ENCODE assay signal across 20 cellular contexts in genomic region chr21:36246080-36246631, GRCh38.
DNase-seq lines count a peak whose midpoint lies in the region; ATAC-seq and TF ChIP-seq lines count a peak whose summit lies in the region.
"Had no signal": no experiment of that assay in that cellular context is flagged by ENCODE, and none has a peak within 500 bp of the region (broad histone marks: within the 10 kb centered on the region; RNA-seq: fewer than 3 reads in every experiment).

No MANE protein-coding gene starts in this region.

- H2AK9ac ChIP-seq in IMR-90 (replicated peaks; ENCODE audit: low read depth, low read length, poor library complexity) = peak overlapping the region; percentile 42

- intact Hi-C loops in IMR-90 (cut with micrococcal nuclease) = no loop called here
- intact Hi-C loops in right lobe of liver (cut with DNase I) = no loop called here

- peaks cover 5% of the 10 kb centered on the region; the same call in 1 of the 2 replicates for H3K4me1 ChIP-seq in IMR-90 (ENCODE audit: control insufficient read depth, insufficient read depth, low read length)
- peaks cover 0 to 6% (median under 1%) of the 10 kb centered on the region in 4 donors for H3K4me1 ChIP-seq in right lobe of liver
- H3K4me1 ChIP-seq in thymus (ENCODE audit: control insufficient read depth, insufficient read depth, low read length) = peaks cover 8% of the 10 kb centered on the region
- H3K4me1 ChIP-seq: gastrocnemius medialis had no signal

- no peak for TF ChIP-seq POLR2A in IMR-90 (IDR thresholded peaks at IDR 0.05; ENCODE audit: low read depth, low read length)
- no peak for TF ChIP-seq POLR2A in right lobe of liver (IDR thresholded peaks at IDR 0.05)

- peak overlapping the region; percentile 60 for H3K14ac ChIP-seq in IMR-90 (replicated peaks; ENCODE audit: low read depth, low read length)

- no peak overlapping the region for H3K9ac ChIP-seq in IMR-90 (ENCODE audit: low read depth, low read length)

- no peak overlapping the region for H3K4me2 ChIP-seq in IMR-90 (ENCODE audit: low read depth, low read length)

- 81% methylated on average over 13 of the region's 23 CpGs; no CpG with 5 or more reads in 1 of the 2 experiments for WGBS in IMR-90 (ENCODE audit: extremely low coverage in 2 of 2, insufficient read length in 1 of 2), 2 experiments
- 20% methylated on average over 1 of the region's 23 CpGs for WGBS in right lobe of liver (ENCODE audit: insufficient coverage, low coverage, low lambda C conversion rate, missing lambda C conversion rate)
- WGBS in thymus = 94% methylated on average over 23 of the region's 23 CpGs

- DNase-seq in IMR-90 (no peak), epithelial cell of esophagus (ENCODE audit: low read depth) (peak; percentile 44), right lobe of liver (peak; percentile 52 to 87 (median 72)), NOMO-1 treated with DMSO at 0.1 percent for 48 hours (lab: John Stamatoyannopoulos, UW; ENCODE audit: unreplicated experiment) (no peak), hypothalamus (lab: John Stamatoyannopoulos, UW) (no peak)
- DNase-seq in activated T-cell treated with anti-CD3 and anti-CD28 coated beads, Interleukin-2, amount 50 U/mL, for 48 hours = no peak
- no peak for DNase-seq in activated naive CD8-positive, alpha-beta T cell treated with anti-CD3 and anti-CD28 coated beads, Interleukin-2, amount 50 U/mL, for 24 hours
- DNase-seq: activated effector memory CD4-positive, alpha-beta T cell treated with anti-CD3 and anti-CD28 coated beads, Interleukin-2, amount 50 U/mL, for 16 hours; AML-193; amniotic stem cell; gastrocnemius medialis; NCI-H2029 treated with DMSO at 0.1 percent for 48 hours; NCI-H510A; SJCRH30; stimulated activated CD4-positive, alpha-beta T cell treated with anti-CD3 and anti-CD28 coated beads, Interleukin-4, amount 100 ng/mL, for 24 hours; substantia nigra had no signal

- H3K4me1 Mint-ChIP-seq in activated naive CD8-positive, alpha-beta T cell treated with anti-CD3 and anti-CD28 coated beads, Interleukin-2, amount 50 U/mL, for 24 hours = no peaks in the 10 kb centered on the region

- H3K79me1 ChIP-seq in IMR-90 (ENCODE audit: low read depth in 1 of 2, low read length in 2 of 2) = peaks cover 6 to 24% of the 10 kb centered on the region in 2 experiments; a peak in 2 of 4 replicates

- POLR2A ChIA-PET in IMR-90 (lab: Charles Lee; ENCODE audit: unreplicated experiment) = no interaction called here

- H2AK5ac ChIP-seq in IMR-90 (ENCODE audit: low read depth, low read length) = peak overlapping the region; percentile 73; the same call in 1 of the 2 replicates

- H3K27ac ChIP-seq in IMR-90 (ENCODE audit: insufficient read depth, low read length) = no peak overlapping the region
- H3K27ac ChIP-seq in right lobe of liver = no peak overlapping the region
- peak overlapping the region; percentile 25 for H3K27ac ChIP-seq in thymus (ENCODE audit: low read depth)
- H3K27ac ChIP-seq: gastrocnemius medialis had no signal

- dilution Hi-C loops in IMR-90 (cut with HindIII; ENCODE audit: low sequenced_read_pairs, unreplicated experiment) = no loop called here

- H3K36me3 ChIP-seq in IMR-90 (ENCODE audit: control insufficient read depth, insufficient read depth, low read length) (peaks cover 19% of the 10 kb centered on the region), right lobe of liver (peaks cover 0 to 56% (median 3%) of the 10 kb centered on the region in 4 donors), thymus (ENCODE audit: control insufficient read depth, insufficient read depth) (peaks cover 25% of the 10 kb centered on the region)

- no peak overlapping the region; the same call in 2 of the 3 replicates for H2BK15ac ChIP-seq in IMR-90 (ENCODE audit: low read depth, low read length)

- no peak overlapping the region; the same call in 1 of the 2 replicates for H3K23ac ChIP-seq in IMR-90 (ENCODE audit: low read depth, low read length)

- H3K4me3 Mint-ChIP-seq in activated naive CD8-positive, alpha-beta T cell treated with anti-CD3 and anti-CD28 coated beads, Interleukin-2, amount 50 U/mL, for 24 hours = no peak overlapping the region
- H3K4me3 Mint-ChIP-seq: T-helper 2 cell treated with Interferon-gamma antibody and Interleukin-4, amounts not matched to agents 5 μg/mL and 100 μg/mL, for 36 hours had no signal

- no peaks in the 10 kb centered on the region for H3K27me3 Mint-ChIP-seq in activated naive CD8-positive, alpha-beta T cell treated with anti-CD3 and anti-CD28 coated beads, Interleukin-2, amount 50 U/mL, for 24 hours

- peak overlapping the region; percentile 20; the same call in 1 of the 2 replicates for H2BK20ac ChIP-seq in IMR-90 (ENCODE audit: low read depth, low read length)

- CTCF ChIA-PET in IMR-90 (lab: Yijun Ruan, JAX) = no interaction called here

- H2BK5ac ChIP-seq in IMR-90 (ENCODE audit: low read depth, low read length, poor library complexity, severe bottlenecking) = no peak overlapping the region

- H4K91ac ChIP-seq in IMR-90 (ENCODE audit: insufficient read depth, low read depth, low read length) = 0 out of 2 replicates have a peak overlapping the region, but pooled peaks have one; percentile 32

- H3K36me3 Mint-ChIP-seq in activated naive CD8-positive, alpha-beta T cell treated with anti-CD3 and anti-CD28 coated beads, Interleukin-2, amount 50 U/mL, for 24 hours (ENCODE audit: low read depth) = peaks cover 21% of the 10 kb centered on the region

- BruUV-seq in IMR-90 (replicated peaks; lab: Mats Ljungman, UMichigan) = no TSS peak

- peak overlapping the region; percentile 8 for H3K4ac ChIP-seq in IMR-90 (ENCODE audit: low read depth, low read length)

- in situ Hi-C loops in IMR-90 (cut with MboI; ENCODE audit: low sequenced_read_pairs) = no loop called here

- H3K27ac Mint-ChIP-seq in activated naive CD8-positive, alpha-beta T cell treated with anti-CD3 and anti-CD28 coated beads, Interleukin-2, amount 50 U/mL, for 24 hours = no peak overlapping the region
- H3K27ac Mint-ChIP-seq: T-helper 2 cell treated with Interferon-gamma antibody and Interleukin-4, amounts not matched to agents 5 μg/mL and 100 μg/mL, for 36 hours had no signal

- no peak overlapping the region for H4K8ac ChIP-seq in IMR-90 (ENCODE audit: low read depth in 2 of 2, low read length in 2 of 2)

- H4K20me1 ChIP-seq in IMR-90 (ENCODE audit: insufficient read depth, low read length) = peaks cover 6% of the 10 kb centered on the region

- H2BK120ac ChIP-seq in IMR-90 (ENCODE audit: low read depth, low read length) = 0 out of 2 replicates have a peak overlapping the region, but pooled peaks have one; percentile 43

- peaks cover 19% of the 10 kb centered on the region for H3K9me1 ChIP-seq in IMR-90 (ENCODE audit: insufficient read depth, low read length)

- no peak overlapping the region for H3K4me3 ChIP-seq in IMR-90 (ENCODE audit: insufficient read depth, low read depth, low read length)
- no peak overlapping the region for H3K4me3 ChIP-seq in epithelial cell of esophagus (ENCODE audit: low read length)
- H3K4me3 ChIP-seq in right lobe of liver = no peak overlapping the region
- no peak overlapping the region for H3K4me3 ChIP-seq in thymus (ENCODE audit: low read length)
- H3K4me3 ChIP-seq: gastrocnemius medialis, GM12878, SJCRH30 had no signal

- no peaks in the 10 kb centered on the region for H3K27me3 ChIP-seq in IMR-90 (ENCODE audit: control insufficient read depth, insufficient read depth, low read length)
- no peaks in the 10 kb centered on the region for H3K27me3 ChIP-seq in right lobe of liver
- H3K27me3 ChIP-seq in thymus (ENCODE audit: control insufficient read depth, insufficient read depth) = no peaks in the 10 kb centered on the region
- H3K27me3 ChIP-seq: gastrocnemius medialis, SJCRH30 had no signal

- H4K5ac ChIP-seq in IMR-90 (ENCODE audit: low read depth, low read length) = no peak overlapping the region

- H3K56ac ChIP-seq in IMR-90 (ENCODE audit: extremely low read depth, insufficient read depth, low read length) = no peak overlapping the region

- peak overlapping the region; percentile 63 for H2AFZ ChIP-seq in IMR-90 (replicated peaks; ENCODE audit: low read length, poor library complexity)

- no peak for TF ChIP-seq CTCF in IMR-90 (conservative IDR thresholded peaks at IDR 0.05; ENCODE audit: low read depth, low read length)
- TF ChIP-seq CTCF in epithelial cell of esophagus (IDR thresholded peaks at IDR 0.05; ENCODE audit: insufficient read depth, low read depth, low read length, missing control alignments) = no peak
- no peak for TF ChIP-seq CTCF in right lobe of liver (IDR thresholded peaks at IDR 0.05)

- no peaks in the 10 kb centered on the region for H3K9me3 Mint-ChIP-seq in activated naive CD8-positive, alpha-beta T cell treated with anti-CD3 and anti-CD28 coated beads, Interleukin-2, amount 50 U/mL, for 24 hours
- H3K9me3 Mint-ChIP-seq: T-helper 2 cell treated with Interferon-gamma antibody and Interleukin-4, amounts not matched to agents 5 μg/mL and 100 μg/mL, for 36 hours had no signal

- H3K9me3 ChIP-seq in IMR-90 (ENCODE audit: control insufficient read depth, insufficient read depth, low read length) = no peaks in the 10 kb centered on the region
- H3K9me3 ChIP-seq in right lobe of liver = no peaks in the 10 kb centered on the region
- H3K9me3 ChIP-seq in thymus (ENCODE audit: control insufficient read depth) = no peaks in the 10 kb centered on the region
- H3K9me3 ChIP-seq: gastrocnemius medialis, SJCRH30 had no signal

- no peak for TF ChIP-seq RAD21 in IMR-90 (IDR thresholded peaks at IDR 0.05; ENCODE audit: low read length)

- H3K18ac ChIP-seq in IMR-90 (ENCODE audit: low read depth, low read length) = no peak overlapping the region

- no peak for ATAC-seq in IMR-90 (ENCODE audit: low read depth)
- peak; percentile 81 to 93 (median 91) for ATAC-seq in right lobe of liver
- ATAC-seq in activated naive CD8-positive, alpha-beta T cell treated with anti-CD3 and anti-CD28 coated beads, Interleukin-2, amount 50 U/mL, for 24 hours = no peak
- ATAC-seq: activated CD4-positive, CD25-positive, alpha-beta regulatory T cell treated with anti-CD3 and anti-CD28 coated beads, Interleukin-2, amount 50 U/mL, for 24 hours; gastrocnemius medialis; GM12878 had no signal

TF ChIP-seq in IMR-90, 13 proteins besides CTCF, POLR2A, EP300 and RAD21:
- no peak for TF ChIP-seq ELK1 (IDR thresholded peaks at IDR 0.05; ENCODE audit: borderline replicate concordance, low read depth, low read length)
- no peak for TF ChIP-seq FOS (IDR thresholded peaks at IDR 0.05; ENCODE audit: low read depth, low read length)
- TF ChIP-seq BHLHE40 (IDR thresholded peaks at IDR 0.05; ENCODE audit: low read depth, low read length) = no peak

Comparison
In these comparisons a context has a peak if more than half of its experiments do, and no peak if none do; other contexts are left out.
1. ATAC-seq: peak in right lobe of liver (4 of 4); none in IMR-90 (single experiment) and activated naive CD8-positive, alpha-beta T cell treated with anti-CD3 and anti-CD28 coated beads, Interleukin-2, amount 50 U/mL, for 24 hours (single experiment).
2. DNase-seq: peak in epithelial cell of esophagus (single experiment) and right lobe of liver (3 of 3); none in IMR-90 (single experiment), activated T-cell treated with anti-CD3 and anti-CD28 coated beads, Interleukin-2, amount 50 U/mL, for 48 hours (0 of 2), NOMO-1 treated with DMSO at 0.1 percent for 48 hours (single experiment), hypothalamus (0 of 51) and activated naive CD8-positive, alpha-beta T cell treated with anti-CD3 and anti-CD28 coated beads, Interleukin-2, amount 50 U/mL, for 24 hours (single experiment).